26 cellular contexts compared by ENCODE assay signal in the genomic region with DNA sequence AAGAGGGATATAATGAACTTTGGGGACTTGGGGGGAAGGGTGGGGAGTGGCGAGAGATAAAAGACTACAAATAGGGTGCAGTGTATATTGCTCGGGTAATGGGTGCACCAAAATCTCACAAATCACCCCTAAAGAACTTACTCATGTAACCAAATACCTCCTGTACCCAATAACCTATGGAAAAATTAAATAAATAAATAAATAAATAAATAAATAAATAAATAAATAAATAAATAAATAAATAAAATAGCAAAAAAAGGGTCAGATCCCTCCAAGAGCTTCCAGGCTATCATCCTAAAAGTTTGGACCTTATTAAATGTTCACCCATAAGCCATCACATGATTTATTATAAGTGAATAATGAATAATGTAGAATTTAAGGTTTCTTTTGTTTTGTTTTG.
"Had no signal": no experiment of that assay in that cellular context is flagged by ENCODE, and none has a peak within 500 bp of the region (broad histone marks: within the 10 kb centered on the region; RNA-seq: fewer than 3 reads in every experiment).

No MANE protein-coding gene starts in this region.

- H3K4me1 ChIP-seq: stomach, suprapubic skin, testis, thyroid gland, tibial artery, tibial nerve, transverse colon, upper lobe of left lung, upper lobe of right lung, uterus, vagina had no signal

- H3K27ac ChIP-seq: stomach, suprapubic skin, testis, thoracic aorta, thyroid gland, tibial artery, tibial nerve, transverse colon, upper lobe of left lung, upper lobe of right lung, uterus, vagina had no signal

- ATAC-seq: stimulated activated effector memory CD8-positive, alpha-beta T cell treated with anti-CD3 and anti-CD28 coated beads, Interleukin-12 subunit alpha, Interleukin-12 subunit beta, amount 100 ng/mL, for 72 hours; stimulated activated memory B cell treated with anti-CD40 and anti-IgM and Interleukin-4, amounts not matched to agents 10 μg/mL and 1 μg/mL and 100 μg/mL, for 72 hours; stimulated activated naive B cell treated with anti-CD40 and anti-IgM and Interleukin-4, amounts not matched to agents 10 μg/mL and 1 μg/mL and 100 μg/mL, for 72 hours; stimulated activated naive CD8-positive, alpha-beta T cell treated with anti-CD3 and anti-CD28 coated beads, Interleukin-15, amount 100 ng/mL, for 72 hours; stimulated activated naive CD8-positive, alpha-beta T cell treated with anti-CD3 and anti-CD28 coated beads, Interleukin-15, Interleukin-2, amounts not matched to agents 100 U/mL and 50 U/mL, for 24 hours; upper lobe of right lung had no signal

- H3K4me3 ChIP-seq: stomach, suprapubic skin, testis, thoracic aorta, thyroid gland, tibial artery, tibial nerve, transverse colon, upper lobe of left lung, upper lobe of right lung, uterus, vagina had no signal

- FAIRE-seq: urothelium cell line had no signal

- H3K9me3 ChIP-seq: suprapubic skin, testis, thoracic aorta, thyroid gland, tibial artery, transverse colon, upper lobe of right lung, uterus, vagina had no signal

- H3K36me3 ChIP-seq: stomach, suprapubic skin, thoracic aorta, thyroid gland, tibial artery, tibial nerve, transverse colon, upper lobe of left lung, upper lobe of right lung, uterus, vagina had no signal

- DNase-seq: stimulated activated CD4-positive, alpha-beta T cell treated with anti-CD3 and anti-CD28 coated beads, Interleukin-2, amount 100 ng/mL, for 48 hours; stimulated activated CD4-positive, alpha-beta T cell treated with anti-CD3 and anti-CD28 coated beads, Interleukin-4, amount 100 ng/mL, for 24 hours; stimulated activated CD4-positive, alpha-beta T cell treated with anti-CD3 and anti-CD28 coated beads, Interleukin-4, amount 100 ng/mL, for 4 hours; stimulated activated CD8-positive, alpha-beta memory T cell treated with anti-CD3 and anti-CD28 coated beads, Interleukin-4, amount 100 ng/mL, for 48 hours; stimulated activated naive B cell treated with anti-CD40 and anti-IgM and Interleukin-4, amounts not matched to agents 10 μg/mL and 1 μg/mL and 100 μg/mL, for 72 hours; stimulated activated naive CD4-positive, alpha-beta T cell; stimulated activated naive CD4-positive, alpha-beta T cell treated with Interleukin-2 at 50 U/mL for 16 hours; stimulated activated naive CD8-positive, alpha-beta T cell treated with anti-CD3 and anti-CD28 coated beads, Interleukin-15, amount 100 ng/mL, for 72 hours; stimulated activated naive CD8-positive, alpha-beta T cell treated with anti-CD3 and anti-CD28 coated beads, Interleukin-15, Interleukin-2, amounts not matched to agents 100 U/mL and 50 U/mL, for 24 hours; stomach; substantia nigra; testis; thyroid gland; tibial artery; transverse colon; trophoblast cell; upper lobe of left lung; upper lobe of right lung; uterus had no signal
